Comparison of ENCODE assay signal across 1 cellular context in the genomic region with DNA sequence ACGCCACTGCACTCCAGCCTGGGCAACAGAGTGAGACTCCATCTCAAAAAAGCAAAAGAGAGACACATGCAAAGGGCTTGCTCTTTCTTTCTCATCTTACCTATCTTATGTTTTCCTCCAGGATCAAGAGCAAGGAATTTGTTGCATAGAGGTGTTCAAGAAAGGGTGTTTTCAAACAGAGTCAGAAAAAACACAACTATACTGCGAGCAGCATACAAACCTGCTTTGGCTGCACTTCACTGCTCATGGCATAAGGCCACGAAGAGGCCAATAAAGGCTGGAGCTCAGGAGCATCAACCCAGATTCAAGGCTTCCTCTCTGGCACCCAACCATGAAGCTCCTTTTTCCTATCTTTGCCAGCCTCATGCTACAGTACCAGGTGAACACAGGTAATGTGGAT.
TF ChIP-seq lines count a peak whose summit lies in the region.

A gene with protein sequence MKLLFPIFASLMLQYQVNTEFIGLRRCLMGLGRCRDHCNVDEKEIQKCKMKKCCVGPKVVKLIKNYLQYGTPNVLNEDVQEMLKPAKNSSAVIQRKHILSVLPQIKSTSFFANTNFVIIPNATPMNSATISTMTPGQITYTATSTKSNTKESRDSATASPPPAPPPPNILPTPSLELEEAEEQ (plus strand): TSS at position 301 of the 400 bp plus-strand sequence. CDS start 31 bp downstream, at position 332.

TF ChIP-seq in SK-N-SH, 30 proteins besides CTCF, POLR2A, EP300 and RAD21:
- TF ChIP-seq JUND (IDR thresholded peaks at IDR 0.05) (no peak), SIN3A (IDR thresholded peaks at IDR 0.05; ENCODE audit: borderline replicate concordance, low read depth, low read length) (no peak), ELF1 (IDR thresholded peaks at IDR 0.05) (no peak), MXI1 (IDR thresholded peaks at IDR 0.05; ENCODE audit: low read depth, low read length) (no peak), CHD2 (IDR thresholded peaks at IDR 0.05; ENCODE audit: low read length, partially characterized antibody) (no peak), POLR2AphosphoS5 (IDR thresholded peaks at IDR 0.05; ENCODE audit: low read depth, low read length) (no peak), RCOR1 (IDR thresholded peaks at IDR 0.05; ENCODE audit: low read length) (no peak), TCF12 (IDR thresholded peaks at IDR 0.05) (no peak)
- TF ChIP-seq, protein P1, sequence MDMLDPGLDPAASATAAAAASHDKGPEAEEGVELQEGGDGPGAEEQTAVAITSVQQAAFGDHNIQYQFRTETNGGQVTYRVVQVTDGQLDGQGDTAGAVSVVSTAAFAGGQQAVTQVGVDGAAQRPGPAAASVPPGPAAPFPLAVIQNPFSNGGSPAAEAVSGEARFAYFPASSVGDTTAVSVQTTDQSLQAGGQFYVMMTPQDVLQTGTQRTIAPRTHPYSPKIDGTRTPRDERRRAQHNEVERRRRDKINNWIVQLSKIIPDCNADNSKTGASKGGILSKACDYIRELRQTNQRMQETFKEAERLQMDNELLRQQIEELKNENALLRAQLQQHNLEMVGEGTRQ (IDR thresholded peaks at IDR 0.05; ENCODE audit: borderline replicate concordance, low read depth, low read length): no peak
- TF ChIP-seq, protein P2, sequence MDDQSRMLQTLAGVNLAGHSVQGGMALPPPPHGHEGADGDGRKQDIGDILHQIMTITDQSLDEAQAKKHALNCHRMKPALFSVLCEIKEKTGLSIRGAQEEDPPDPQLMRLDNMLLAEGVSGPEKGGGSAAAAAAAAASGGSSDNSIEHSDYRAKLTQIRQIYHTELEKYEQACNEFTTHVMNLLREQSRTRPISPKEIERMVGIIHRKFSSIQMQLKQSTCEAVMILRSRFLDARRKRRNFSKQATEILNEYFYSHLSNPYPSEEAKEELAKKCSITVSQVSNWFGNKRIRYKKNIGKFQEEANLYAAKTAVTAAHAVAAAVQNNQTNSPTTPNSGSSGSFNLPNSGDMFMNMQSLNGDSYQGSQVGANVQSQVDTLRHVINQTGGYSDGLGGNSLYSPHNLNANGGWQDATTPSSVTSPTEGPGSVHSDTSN (IDR thresholded peaks at IDR 0.05): no peak
- TF ChIP-seq, protein P3, sequence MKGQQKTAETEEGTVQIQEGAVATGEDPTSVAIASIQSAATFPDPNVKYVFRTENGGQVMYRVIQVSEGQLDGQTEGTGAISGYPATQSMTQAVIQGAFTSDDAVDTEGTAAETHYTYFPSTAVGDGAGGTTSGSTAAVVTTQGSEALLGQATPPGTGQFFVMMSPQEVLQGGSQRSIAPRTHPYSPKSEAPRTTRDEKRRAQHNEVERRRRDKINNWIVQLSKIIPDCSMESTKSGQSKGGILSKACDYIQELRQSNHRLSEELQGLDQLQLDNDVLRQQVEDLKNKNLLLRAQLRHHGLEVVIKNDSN (IDR thresholded peaks at IDR 0.05; ENCODE audit: borderline replicate concordance, low read depth): no peak
- TF ChIP-seq, protein P4, sequence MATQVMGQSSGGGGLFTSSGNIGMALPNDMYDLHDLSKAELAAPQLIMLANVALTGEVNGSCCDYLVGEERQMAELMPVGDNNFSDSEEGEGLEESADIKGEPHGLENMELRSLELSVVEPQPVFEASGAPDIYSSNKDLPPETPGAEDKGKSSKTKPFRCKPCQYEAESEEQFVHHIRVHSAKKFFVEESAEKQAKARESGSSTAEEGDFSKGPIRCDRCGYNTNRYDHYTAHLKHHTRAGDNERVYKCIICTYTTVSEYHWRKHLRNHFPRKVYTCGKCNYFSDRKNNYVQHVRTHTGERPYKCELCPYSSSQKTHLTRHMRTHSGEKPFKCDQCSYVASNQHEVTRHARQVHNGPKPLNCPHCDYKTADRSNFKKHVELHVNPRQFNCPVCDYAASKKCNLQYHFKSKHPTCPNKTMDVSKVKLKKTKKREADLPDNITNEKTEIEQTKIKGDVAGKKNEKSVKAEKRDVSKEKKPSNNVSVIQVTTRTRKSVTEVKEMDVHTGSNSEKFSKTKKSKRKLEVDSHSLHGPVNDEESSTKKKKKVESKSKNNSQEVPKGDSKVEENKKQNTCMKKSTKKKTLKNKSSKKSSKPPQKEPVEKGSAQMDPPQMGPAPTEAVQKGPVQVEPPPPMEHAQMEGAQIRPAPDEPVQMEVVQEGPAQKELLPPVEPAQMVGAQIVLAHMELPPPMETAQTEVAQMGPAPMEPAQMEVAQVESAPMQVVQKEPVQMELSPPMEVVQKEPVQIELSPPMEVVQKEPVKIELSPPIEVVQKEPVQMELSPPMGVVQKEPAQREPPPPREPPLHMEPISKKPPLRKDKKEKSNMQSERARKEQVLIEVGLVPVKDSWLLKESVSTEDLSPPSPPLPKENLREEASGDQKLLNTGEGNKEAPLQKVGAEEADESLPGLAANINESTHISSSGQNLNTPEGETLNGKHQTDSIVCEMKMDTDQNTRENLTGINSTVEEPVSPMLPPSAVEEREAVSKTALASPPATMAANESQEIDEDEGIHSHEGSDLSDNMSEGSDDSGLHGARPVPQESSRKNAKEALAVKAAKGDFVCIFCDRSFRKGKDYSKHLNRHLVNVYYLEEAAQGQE (IDR thresholded peaks at IDR 0.05; ENCODE audit: low read depth, low read length): no peak
- TF ChIP-seq, protein P5, sequence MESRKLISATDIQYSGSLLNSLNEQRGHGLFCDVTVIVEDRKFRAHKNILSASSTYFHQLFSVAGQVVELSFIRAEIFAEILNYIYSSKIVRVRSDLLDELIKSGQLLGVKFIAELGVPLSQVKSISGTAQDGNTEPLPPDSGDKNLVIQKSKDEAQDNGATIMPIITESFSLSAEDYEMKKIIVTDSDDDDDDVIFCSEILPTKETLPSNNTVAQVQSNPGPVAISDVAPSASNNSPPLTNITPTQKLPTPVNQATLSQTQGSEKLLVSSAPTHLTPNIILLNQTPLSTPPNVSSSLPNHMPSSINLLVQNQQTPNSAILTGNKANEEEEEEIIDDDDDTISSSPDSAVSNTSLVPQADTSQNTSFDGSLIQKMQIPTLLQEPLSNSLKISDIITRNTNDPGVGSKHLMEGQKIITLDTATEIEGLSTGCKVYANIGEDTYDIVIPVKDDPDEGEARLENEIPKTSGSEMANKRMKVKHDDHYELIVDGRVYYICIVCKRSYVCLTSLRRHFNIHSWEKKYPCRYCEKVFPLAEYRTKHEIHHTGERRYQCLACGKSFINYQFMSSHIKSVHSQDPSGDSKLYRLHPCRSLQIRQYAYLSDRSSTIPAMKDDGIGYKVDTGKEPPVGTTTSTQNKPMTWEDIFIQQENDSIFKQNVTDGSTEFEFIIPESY (IDR thresholded peaks at IDR 0.05; ENCODE audit: borderline replicate concordance, low read depth): no peak
- TF ChIP-seq, protein P6, sequence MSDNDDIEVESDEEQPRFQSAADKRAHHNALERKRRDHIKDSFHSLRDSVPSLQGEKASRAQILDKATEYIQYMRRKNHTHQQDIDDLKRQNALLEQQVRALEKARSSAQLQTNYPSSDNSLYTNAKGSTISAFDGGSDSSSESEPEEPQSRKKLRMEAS (IDR thresholded peaks at IDR 0.05; ENCODE audit: low read depth): no peak
